Comparison of ENCODE assay signal across 2 cellular contexts in genomic region chr22:48577014-48577690, GRCh38.
TF ChIP-seq lines count a peak whose summit lies in the region.

No MANE protein-coding gene starts in this region.

TF ChIP-seq in A549, 52 proteins besides CTCF, POLR2A, EP300 and RAD21 (continued from another document):
- TF ChIP-seq MAFK (IDR thresholded peaks at IDR 0.05; ENCODE audit: partially characterized antibody), result no peak
- no peak for TF ChIP-seq NPAS2 (CRISPR knock-in tag; IDR thresholded peaks at IDR 0.05; ENCODE audit: borderline replicate concordance)
- no peak for TF ChIP-seq JUN (IDR thresholded peaks at IDR 0.05)
- TF ChIP-seq HOXB5 (CRISPR knock-in tag; IDR thresholded peaks at IDR 0.05), result no peak
- no peak for TF ChIP-seq ELK1 (IDR thresholded peaks at IDR 0.05; ENCODE audit: low read depth, low read length)
- TF ChIP-seq SMC3 (IDR thresholded peaks at IDR 0.05), result no peak
- TF ChIP-seq, protein P1, sequence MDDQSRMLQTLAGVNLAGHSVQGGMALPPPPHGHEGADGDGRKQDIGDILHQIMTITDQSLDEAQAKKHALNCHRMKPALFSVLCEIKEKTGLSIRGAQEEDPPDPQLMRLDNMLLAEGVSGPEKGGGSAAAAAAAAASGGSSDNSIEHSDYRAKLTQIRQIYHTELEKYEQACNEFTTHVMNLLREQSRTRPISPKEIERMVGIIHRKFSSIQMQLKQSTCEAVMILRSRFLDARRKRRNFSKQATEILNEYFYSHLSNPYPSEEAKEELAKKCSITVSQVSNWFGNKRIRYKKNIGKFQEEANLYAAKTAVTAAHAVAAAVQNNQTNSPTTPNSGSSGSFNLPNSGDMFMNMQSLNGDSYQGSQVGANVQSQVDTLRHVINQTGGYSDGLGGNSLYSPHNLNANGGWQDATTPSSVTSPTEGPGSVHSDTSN (IDR thresholded peaks at IDR 0.05), result no peak
- TF ChIP-seq, protein P2, sequence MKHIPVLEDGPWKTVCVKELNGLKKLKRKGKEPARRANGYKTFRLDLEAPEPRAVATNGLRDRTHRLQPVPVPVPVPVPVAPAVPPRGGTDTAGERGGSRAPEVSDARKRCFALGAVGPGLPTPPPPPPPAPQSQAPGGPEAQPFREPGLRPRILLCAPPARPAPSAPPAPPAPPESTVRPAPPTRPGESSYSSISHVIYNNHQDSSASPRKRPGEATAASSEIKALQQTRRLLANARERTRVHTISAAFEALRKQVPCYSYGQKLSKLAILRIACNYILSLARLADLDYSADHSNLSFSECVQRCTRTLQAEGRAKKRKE (CRISPR knock-in tag; IDR thresholded peaks at IDR 0.05; ENCODE audit: low read depth), result no peak
- no peak for TF ChIP-seq RFX5 (IDR thresholded peaks at IDR 0.05)
- no peak for TF ChIP-seq SREBF2 (IDR thresholded peaks at IDR 0.05)
- no peak for TF ChIP-seq CBX2 (IDR thresholded peaks at IDR 0.05; ENCODE audit: borderline replicate concordance, low read depth)
- no peak for TF ChIP-seq NFE2L2 (conservative IDR thresholded peaks at IDR 0.05; ENCODE audit: low read length)
- no peak for TF ChIP-seq RCOR1 (IDR thresholded peaks at IDR 0.05; ENCODE audit: low read depth, low read length)

TF ChIP-seq in neural cell, 6 proteins besides CTCF, POLR2A, EP300 and RAD21 (continued from another document):
- TF ChIP-seq, protein P3, sequence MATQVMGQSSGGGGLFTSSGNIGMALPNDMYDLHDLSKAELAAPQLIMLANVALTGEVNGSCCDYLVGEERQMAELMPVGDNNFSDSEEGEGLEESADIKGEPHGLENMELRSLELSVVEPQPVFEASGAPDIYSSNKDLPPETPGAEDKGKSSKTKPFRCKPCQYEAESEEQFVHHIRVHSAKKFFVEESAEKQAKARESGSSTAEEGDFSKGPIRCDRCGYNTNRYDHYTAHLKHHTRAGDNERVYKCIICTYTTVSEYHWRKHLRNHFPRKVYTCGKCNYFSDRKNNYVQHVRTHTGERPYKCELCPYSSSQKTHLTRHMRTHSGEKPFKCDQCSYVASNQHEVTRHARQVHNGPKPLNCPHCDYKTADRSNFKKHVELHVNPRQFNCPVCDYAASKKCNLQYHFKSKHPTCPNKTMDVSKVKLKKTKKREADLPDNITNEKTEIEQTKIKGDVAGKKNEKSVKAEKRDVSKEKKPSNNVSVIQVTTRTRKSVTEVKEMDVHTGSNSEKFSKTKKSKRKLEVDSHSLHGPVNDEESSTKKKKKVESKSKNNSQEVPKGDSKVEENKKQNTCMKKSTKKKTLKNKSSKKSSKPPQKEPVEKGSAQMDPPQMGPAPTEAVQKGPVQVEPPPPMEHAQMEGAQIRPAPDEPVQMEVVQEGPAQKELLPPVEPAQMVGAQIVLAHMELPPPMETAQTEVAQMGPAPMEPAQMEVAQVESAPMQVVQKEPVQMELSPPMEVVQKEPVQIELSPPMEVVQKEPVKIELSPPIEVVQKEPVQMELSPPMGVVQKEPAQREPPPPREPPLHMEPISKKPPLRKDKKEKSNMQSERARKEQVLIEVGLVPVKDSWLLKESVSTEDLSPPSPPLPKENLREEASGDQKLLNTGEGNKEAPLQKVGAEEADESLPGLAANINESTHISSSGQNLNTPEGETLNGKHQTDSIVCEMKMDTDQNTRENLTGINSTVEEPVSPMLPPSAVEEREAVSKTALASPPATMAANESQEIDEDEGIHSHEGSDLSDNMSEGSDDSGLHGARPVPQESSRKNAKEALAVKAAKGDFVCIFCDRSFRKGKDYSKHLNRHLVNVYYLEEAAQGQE (IDR thresholded peaks at IDR 0.05; ENCODE audit: borderline replicate concordance), result no peak
